In genomic region chr3:160003520-160004128, GRCh38 we compare ENCODE assay signal across 8 cellular contexts. TPM values are rescaled to one million over a fixed set of nuclear protein-coding genes. Genes with fewer than 3 reads are reported as not detected.
DNase-seq lines count a peak whose midpoint lies in the region; ATAC-seq, FAIRE-seq and TF ChIP-seq lines count a peak whose summit lies in the region.

No MANE protein-coding gene starts in this region.

- H3K36me3 ChIP-seq in right atrium auricular region: no peaks in the 10 kb centered on the region
- H3K36me3 ChIP-seq in K562 (ENCODE audit: control insufficient read depth, insufficient read depth, low read length): no peaks in the 10 kb centered on the region

- POLR2A ChIA-PET in K562 (lab: Yijun Ruan, JAX): no interaction called here

- no peak overlapping the region for H2AFZ ChIP-seq in K562 (ENCODE audit: low read depth, low read length)

- TF ChIP-seq RAD21 in K562 (CRISPR knock-in tag; conservative IDR thresholded peaks at IDR 0.05 in 1 of 2, IDR thresholded peaks at IDR 0.05 in 1 of 2): peak; percentile 26 to 51; a peak in 2 of 4 replicates

- CTCF ChIA-PET in K562 (lab: Yijun Ruan, JAX; ENCODE audit: low intra/inter-chr PET ratio): no interaction called here

- no peaks in the 10 kb centered on the region for H3K27me3 ChIP-seq in right atrium auricular region
- peaks cover 0 to 2% of the 10 kb centered on the region in 2 experiments; a peak in 1 of 5 replicates for H3K27me3 ChIP-seq in K562 (ENCODE audit: control insufficient read depth in 2 of 2, insufficient read depth in 2 of 2, low read length in 2 of 2)

- no peak for FAIRE-seq in HTR-8/SVneo (lab: Jason Lieb, UNC)
- no peak for FAIRE-seq in K562 (lab: Jason Lieb, UNC)

- H3K9ac ChIP-seq in K562 (ENCODE audit: insufficient read depth in 1 of 2, low read depth in 2 of 2, low read length in 2 of 2): no peak overlapping the region

- H3K27ac ChIP-seq in right atrium auricular region (no peak overlapping the region), K562 (ENCODE audit: extremely low read depth, low read depth, low read length) (no peak overlapping the region), substantia nigra (ENCODE audit: low read depth, low read length, poor library complexity, severe bottlenecking) (no peak overlapping the region)

- H3K4me3 ChIP-seq in right atrium auricular region (no peak overlapping the region), K562 (no peak overlapping the region)

- TF ChIP-seq CTCF in right atrium auricular region (IDR thresholded peaks at IDR 0.05) (peak in 1 of 2 donors; percentile 74), K562 (IDR thresholded peaks at IDR 0.05 in 2 of 3, conservative IDR thresholded peaks at IDR 0.05 in 1 of 3; ENCODE audit: insufficient read depth in 2 of 3, low read depth in 1 of 3, low read length in 3 of 3) (peak; percentile 35 to 50 (median 44); a peak in 5 of 6 replicates)

- no peaks in the 10 kb centered on the region for H3K9me1 ChIP-seq in K562 (ENCODE audit: control insufficient read depth, insufficient read depth, low read length)

- no peak for TF ChIP-seq POLR2A in K562 (conservative IDR thresholded peaks at IDR 0.05)

- in situ Hi-C loops in K562 (cut with MboI): loop anchor here (10.0 kb wide), 1 partner anchor 739 kb away; no protein-coding TSS in a partner anchor

- TF ChIP-seq EP300 in K562 (IDR thresholded peaks at IDR 0.05; ENCODE audit: low read length): no peak

- DNase-seq in Right ventricle myocardium inferior (ENCODE audit: missing footprints) (no peak), right atrium auricular region (ENCODE audit: low spot score) (no peak), HTR-8/SVneo (ENCODE audit: insufficient read length, low spot score) (peak; percentile 57), RPMI7951 (ENCODE audit: low read depth) (peak; percentile 64), K562 (ENCODE audit: extremely low read depth in 1 of 4, low spot score in 3 of 4) (peak in 3 of 4 experiments; percentile 16 to 34 (median 22)), left colon (peak; percentile 48 to 72), substantia nigra (lab: John Stamatoyannopoulos, UW) (peak in 48 of 49 donors; percentile 7 to 82 (median 58))

- H3K4me2 ChIP-seq in K562 (ENCODE audit: insufficient read depth, low read length): no peak overlapping the region

- intact Hi-C loops in Right ventricle myocardium inferior (cut with DNase I) (loop anchor here (2.0 to 10.0 kb wide), 3 partner anchors 117 to 679 kb away; no protein-coding TSS in a partner anchor), K562 (cut with micrococcal nuclease) (loop anchor here (2.0 to 10.0 kb wide), 5 partner anchors 15 to 1159 kb away; partner anchors contain the start of gene IL12A), left colon (cut with DNase I, micrococcal nuclease) (loop anchor here in 1 of 2 donors (5.0 to 10.0 kb wide), 2 partner anchors 76 to 119 kb away; no protein-coding TSS in a partner anchor)

- H3K4me1 ChIP-seq in right atrium auricular region (no peaks in the 10 kb centered on the region), K562 (replicated peaks in 1 of 2; ENCODE audit: control insufficient read depth in 2 of 2, insufficient read depth in 2 of 2, low read length in 2 of 2) (no peaks in the 10 kb centered on the region)

- ATAC-seq in Right ventricle myocardium inferior (peak; percentile 80), GM21786 (IDR thresholded peaks at IDR 0.05; ENCODE audit: unreplicated experiment) (peak; percentile 81), K562 (peak; percentile 86), left colon (peak; percentile 91)

- no peaks in the 10 kb centered on the region for H4K20me1 ChIP-seq in K562 (replicated peaks; ENCODE audit: control insufficient read depth, insufficient read depth, low read length)

- WGBS in K562 (ENCODE audit: insufficient coverage, low coverage, missing lambda C conversion rate): 0% methylated on average over 2 of the region's 2 CpGs

- no TSS peak for BruUV-seq in K562 (replicated peaks; lab: Mats Ljungman, UMichigan)

- H3K9me3 ChIP-seq in right atrium auricular region (no peaks in the 10 kb centered on the region), K562 (replicated peaks; ENCODE audit: control insufficient read depth, insufficient read depth, low read depth, low read length) (no peaks in the 10 kb centered on the region)

- no peaks in the 10 kb centered on the region for H3K79me2 ChIP-seq in K562 (ENCODE audit: control insufficient read depth, insufficient read depth, low read length)

TF ChIP-seq in K562, 482 proteins besides CTCF, POLR2A, EP300 and RAD21:
- TF ChIP-seq PPARD (CRISPR knock-in tag; IDR thresholded peaks at IDR 0.05) (no peak), RBM25 (IDR thresholded peaks at IDR 0.05; ENCODE audit: low read depth, low read length, severe bottlenecking) (peak; percentile 50), ZNF354B (CRISPR knock-in tag; IDR thresholded peaks at IDR 0.05) (no peak), CTCFL (IDR thresholded peaks at IDR 0.05; ENCODE audit: borderline replicate concordance, insufficient read depth, low read depth, low read length, poor library complexity, severe bottlenecking) (peak; percentile 4), MAFG (tag; conservative IDR thresholded peaks at IDR 0.05) (no peak)
TF ChIP-seq in K562: peak in this region for 2.

RNA-seq across cellular contexts. Expression of gene IL12A, which starts 15.0 kb away (rescaled TPM):
- total RNA-seq in Right ventricle myocardium inferior: 0.46 TPM
- total RNA-seq in right atrium auricular region: 1 to 10 TPM in 1 of 2 donors, under 1 TPM in 1; 0.31 to 3.9 TPM
- 0.49 and 0.72 TPM in 2 replicates for total RNA-seq in RPMI7951 (2014; rRNA removed; shearing (Covaris generic))
- not detected in 2 replicates for total RNA-seq in K562 (2011; cell fraction: chromatin; rRNA removed; ENCODE audit: low replicate concordance)
- total RNA-seq in K562 (2011; cell fraction: nucleolus; rRNA removed): not detected in 2 replicates
- total RNA-seq in K562 (2011; cell fraction: nucleoplasm; rRNA removed): not detected in 2 replicates
- not detected in 2 replicates for total RNA-seq in K562 (2014; rRNA removed)
- 0.35 TPM in 1 of 2 replicates, not detected in the other for total RNA-seq in K562 (2014; rRNA removed; fragmentation: Illumina TruSeq; extraction: Trizol)
- total RNA-seq in K562 (2015; rRNA removed; fragmentation: Illumina TruSeq; extraction: Trizol): not detected in 2 replicates
- 0.13 TPM in 1 of 2 replicates, not detected in the other for total RNA-seq in K562 (2021)
- not detected in 2 replicates for polyA plus RNA-seq in K562 (2011; rRNA removed)
- polyA plus RNA-seq in K562 (2011; cell fraction: cytosol; rRNA removed): not detected in 2 replicates
- polyA plus RNA-seq in K562 (2011; cell fraction: nucleus; rRNA removed): 0.14 and 0.27 TPM in 2 replicates
- polyA plus RNA-seq in K562 (2012): not detected in 2 replicates
- polyA plus RNA-seq in K562 (2014; fragmentation: Illumina TruSeq; extraction: Trizol): not detected in 2 replicates
- polyA plus RNA-seq in K562 (2014; fragmentation: Nextera tagmentation; extraction: Ambion mirVana): not detected
- not detected in 2 replicates for polyA plus RNA-seq in K562 (2014; rRNA removed)
- polyA minus RNA-seq in K562 (2011; rRNA and poly(A)+ RNA removed): not detected in 2 replicates
- polyA minus RNA-seq in K562 (2011; cell fraction: cytosol; rRNA and poly(A)+ RNA removed): not detected in 2 replicates
- not detected in 2 replicates for polyA minus RNA-seq in K562 (2011; cell fraction: nucleus; rRNA and poly(A)+ RNA removed)
- total RNA-seq in left colon: under 1 TPM; 0.17 to 0.67 TPM

Comparison
In these comparisons a context has a peak if more than half of its experiments do, and no peak if none do; other contexts are left out.
1. DNase-seq: peak in HTR-8/SVneo (single experiment), RPMI7951 (single experiment), K562 (3 of 4), left colon (2 of 2) and substantia nigra (48 of 49); none in Right ventricle myocardium inferior (single experiment) and right atrium auricular region (single experiment).
2. Peak in every context shown above with its lines, with median percentiles within 50 percentile points of each other: ATAC-seq.